Comparison of ENCODE assay signal across 13 cellular contexts in the genomic region with DNA sequence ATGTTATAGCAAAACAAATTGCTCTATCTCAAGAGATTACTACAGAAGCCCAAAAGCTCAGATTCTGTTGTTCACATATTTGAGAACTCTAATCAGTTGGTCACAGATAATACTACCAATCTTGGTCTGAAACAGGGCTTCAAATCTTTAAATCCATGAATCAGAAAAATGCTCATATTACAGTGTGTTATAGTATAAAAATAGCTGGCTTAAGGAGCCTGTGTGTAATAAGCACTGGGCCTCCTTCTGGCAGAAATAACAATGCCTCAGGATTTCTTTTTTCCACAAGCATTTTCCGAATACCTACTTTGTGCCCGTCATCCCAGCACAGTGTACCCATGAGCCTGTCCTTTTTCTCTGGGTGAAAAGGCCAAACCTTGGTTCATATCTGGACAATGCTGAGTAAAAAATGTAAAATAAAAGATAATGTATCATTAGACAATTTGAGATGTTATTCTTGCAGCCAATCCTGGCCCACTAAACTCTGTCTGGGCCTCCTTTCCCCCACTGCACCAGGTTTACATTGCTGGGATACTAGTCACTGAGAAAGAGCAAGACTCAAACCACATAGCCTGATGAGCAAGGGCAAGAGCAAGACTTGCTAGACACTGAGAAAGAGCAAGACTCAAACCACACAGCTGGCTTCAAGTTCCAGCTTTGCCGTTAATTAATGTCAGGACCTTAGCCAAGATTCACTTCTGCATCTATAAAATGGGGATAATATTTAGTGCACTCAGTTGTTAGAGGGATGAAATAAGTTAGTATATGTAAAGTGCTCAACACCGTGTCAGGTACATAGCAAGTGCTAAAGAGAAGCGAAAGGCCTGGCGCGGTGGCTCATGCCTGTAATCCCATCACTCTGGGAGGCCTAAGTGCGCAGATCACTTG. TPM values are rescaled to one million over a fixed set of nuclear protein-coding genes. Genes with fewer than 3 reads are reported as not detected.
DNase-seq lines count a peak whose midpoint lies in the region; ATAC-seq and TF ChIP-seq lines count a peak whose summit lies in the region.
"Had no signal": no experiment of that assay in that cellular context is flagged by ENCODE, and none has a peak within 500 bp of the region (broad histone marks: within the 10 kb centered on the region; RNA-seq: fewer than 3 reads in every experiment).

No MANE protein-coding gene starts in this region.

- DNase-seq in activated T-cell treated with anti-CD3 and anti-CD28 coated beads, Interleukin-2, amount 50 U/mL, for 4 hours: no peak
- no peak for DNase-seq in activated T-cell treated with anti-CD3 and anti-CD28 coated beads, Interleukin-2, amount 50 U/mL, for 48 hours
- DNase-seq in RPMI8226: peak; percentile 31
- peak; percentile 8 for DNase-seq in fibroblast of gingiva (ENCODE audit: low read depth)
- peak; percentile 45 for DNase-seq in skeletal muscle cell (ENCODE audit: low read depth)
- no peak for DNase-seq in activated gamma-delta T cell (lab: John Stamatoyannopoulos, UW)
- no peak for DNase-seq in tibial artery
- no peak for DNase-seq in Kasumi-1 (lab: John Stamatoyannopoulos, UW)
- DNase-seq: activated CD8-positive, alpha-beta memory T cell treated with anti-CD3 and anti-CD28 coated beads, Interleukin-2, amount 50 U/mL, for 4 hours; effector memory CD4-positive, alpha-beta T cell had no signal

- intact Hi-C loops in tibial artery (cut with DNase I; ENCODE audit: low total_unique reads): loop anchor here (10.0 kb wide), 1 partner anchor 60 kb away; the partner anchor contains the start of gene CHRNB2

- no peak for ATAC-seq in activated T-cell treated with anti-CD3 and anti-CD28 coated beads, Interleukin-2, amount 50 U/mL, for 4 hours
- ATAC-seq: SK-N-SH treated with all-trans-retinoic acid at 6 μM for 48 hours had no signal

- no peaks in the 10 kb centered on the region for H3K36me3 ChIP-seq in tibial artery
- H3K36me3 ChIP-seq: prostate gland had no signal

- no peak overlapping the region for H3K27ac ChIP-seq in tibial artery
- H3K27ac ChIP-seq: prostate gland had no signal

- no peaks in the 10 kb centered on the region for H3K27me3 ChIP-seq in tibial artery

- peak overlapping the region; percentile 31 for H3K4me3 Mint-ChIP-seq in activated T-cell treated with anti-CD3 and anti-CD28 coated beads, Interleukin-2, amount 50 U/mL, for 4 hours

- H3K4me3 ChIP-seq in skeletal muscle cell (ENCODE audit: low read depth, low read length) (no peak overlapping the region), tibial artery (no peak overlapping the region)
- H3K4me3 ChIP-seq: prostate gland had no signal

- TF ChIP-seq CTCF in tibial artery (IDR thresholded peaks at IDR 0.05): no peak

- H3K36me3 Mint-ChIP-seq in activated T-cell treated with anti-CD3 and anti-CD28 coated beads, Interleukin-2, amount 50 U/mL, for 4 hours (ENCODE audit: insufficient read depth): peaks cover 25% of the 10 kb centered on the region

- H3K4me1 Mint-ChIP-seq in activated T-cell treated with anti-CD3 and anti-CD28 coated beads, Interleukin-2, amount 50 U/mL, for 4 hours (ENCODE audit: low read depth): peaks cover 48% of the 10 kb centered on the region

- no peaks in the 10 kb centered on the region for H3K9me3 ChIP-seq in tibial artery
- H3K9me3 ChIP-seq: prostate gland had no signal

- H3K27me3 Mint-ChIP-seq in activated T-cell treated with anti-CD3 and anti-CD28 coated beads, Interleukin-2, amount 50 U/mL, for 4 hours (ENCODE audit: low read depth): no peaks in the 10 kb centered on the region

- H3K9me3 Mint-ChIP-seq in activated T-cell treated with anti-CD3 and anti-CD28 coated beads, Interleukin-2, amount 50 U/mL, for 4 hours: peaks cover 12% of the 10 kb centered on the region

- peaks cover 0 to 18% (median 10%) of the 10 kb centered on the region in 4 donors for H3K4me1 ChIP-seq in tibial artery

RNA-seq across cellular contexts. Expression of gene ADAR, which starts 17.0 kb away (rescaled TPM):
- total RNA-seq in activated T-cell treated with anti-CD3 and anti-CD28 coated beads, Interleukin-2, amount 50 U/mL, for 4 hours: 100 to 1,000 TPM; 218 to 245 (median 245) TPM

RNA-seq across cellular contexts. Expression of gene CHRNB2, which starts 57.4 kb away (rescaled TPM):
- under 1 TPM in 1 of 3 donors, not detected in 2; 0.14 TPM for total RNA-seq in activated T-cell treated with anti-CD3 and anti-CD28 coated beads, Interleukin-2, amount 50 U/mL, for 4 hours
- total RNA-seq: HT-29 had no signal

Comparison
In these comparisons a context has a peak if more than half of its experiments do, and no peak if none do; other contexts are left out.
1. DNase-seq: peak in RPMI8226 (single experiment), fibroblast of gingiva (single experiment) and skeletal muscle cell (single experiment); none in activated T-cell treated with anti-CD3 and anti-CD28 coated beads, Interleukin-2, amount 50 U/mL, for 4 hours (single experiment), activated T-cell treated with anti-CD3 and anti-CD28 coated beads, Interleukin-2, amount 50 U/mL, for 48 hours (0 of 2), activated gamma-delta T cell (single experiment), tibial artery (0 of 2) and Kasumi-1 (0 of 2).